ENCODE assay signal across 2 cellular contexts in the genomic region with DNA sequence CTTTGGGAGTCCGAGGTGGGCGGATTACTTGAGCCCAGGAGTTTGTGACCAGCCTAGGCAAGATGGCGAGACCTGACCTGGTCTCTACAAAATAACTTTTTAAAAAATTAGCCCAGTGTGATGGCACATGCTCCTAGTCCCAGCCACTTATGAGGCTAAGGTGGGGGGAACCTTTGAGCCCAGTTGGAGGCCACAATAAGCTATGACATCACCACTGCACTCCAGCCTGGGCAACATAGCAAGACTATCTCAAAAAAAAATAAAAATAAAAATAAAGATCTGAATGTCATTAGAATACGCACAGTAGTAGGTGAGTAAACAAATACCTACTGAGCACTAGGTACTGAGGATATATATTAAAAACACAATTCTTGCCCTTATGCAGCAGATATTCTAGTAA.
A peak's percentile ranks its signal among the peaks of the same experiment; 100 is the strongest.
TF ChIP-seq lines count a peak whose summit lies in the region.

No MANE protein-coding gene starts in this region.

TF ChIP-seq in K562, 482 proteins besides CTCF, POLR2A, EP300 and RAD21:
- TF ChIP-seq MEIS2 (IDR thresholded peaks at IDR 0.05; ENCODE audit: partially characterized antibody) = no peak
- TF ChIP-seq ZNF354B (CRISPR knock-in tag; IDR thresholded peaks at IDR 0.05) = no peak
- peak; percentile 65; the same call in 1 of the 2 replicates for TF ChIP-seq ATF7 (IDR thresholded peaks at IDR 0.05)
- peak; percentile 64 for TF ChIP-seq ATF3 (IDR thresholded peaks at IDR 0.05)
- no peak for TF ChIP-seq ATF3 (CRISPR knock-in tag; conservative IDR thresholded peaks at IDR 0.05)
- peak; percentile 43; the same call in 1 of the 2 replicates for TF ChIP-seq BCOR (IDR thresholded peaks at IDR 0.05)
- TF ChIP-seq RBM25 (IDR thresholded peaks at IDR 0.05; ENCODE audit: low read depth, low read length, severe bottlenecking) = peak; percentile 37
- peak; percentile 90 for TF ChIP-seq ZNF121 (CRISPR knock-in tag; conservative IDR thresholded peaks at IDR 0.05)

TF ChIP-seq in liver, 16 proteins besides CTCF, POLR2A, EP300 and RAD21:
- TF ChIP-seq GABPA (IDR thresholded peaks at IDR 0.05 in 1 of 2, conservative IDR thresholded peaks at IDR 0.05 in 1 of 2) (no peak), YY1 (IDR thresholded peaks at IDR 0.05) (no peak), TAF1 (conservative IDR thresholded peaks at IDR 0.05) (no peak), SP1 (IDR thresholded peaks at IDR 0.05) (no peak), HNF4A (conservative IDR thresholded peaks at IDR 0.05) (no peak), MAX (IDR thresholded peaks at IDR 0.05) (no peak), NR2F2 (IDR thresholded peaks at IDR 0.05) (no peak), ATF3 (IDR thresholded peaks at IDR 0.05) (no peak), EGR1 (IDR thresholded peaks at IDR 0.05; ENCODE audit: low read depth in 2 of 2) (no peak)
- TF ChIP-seq, protein P1, sequence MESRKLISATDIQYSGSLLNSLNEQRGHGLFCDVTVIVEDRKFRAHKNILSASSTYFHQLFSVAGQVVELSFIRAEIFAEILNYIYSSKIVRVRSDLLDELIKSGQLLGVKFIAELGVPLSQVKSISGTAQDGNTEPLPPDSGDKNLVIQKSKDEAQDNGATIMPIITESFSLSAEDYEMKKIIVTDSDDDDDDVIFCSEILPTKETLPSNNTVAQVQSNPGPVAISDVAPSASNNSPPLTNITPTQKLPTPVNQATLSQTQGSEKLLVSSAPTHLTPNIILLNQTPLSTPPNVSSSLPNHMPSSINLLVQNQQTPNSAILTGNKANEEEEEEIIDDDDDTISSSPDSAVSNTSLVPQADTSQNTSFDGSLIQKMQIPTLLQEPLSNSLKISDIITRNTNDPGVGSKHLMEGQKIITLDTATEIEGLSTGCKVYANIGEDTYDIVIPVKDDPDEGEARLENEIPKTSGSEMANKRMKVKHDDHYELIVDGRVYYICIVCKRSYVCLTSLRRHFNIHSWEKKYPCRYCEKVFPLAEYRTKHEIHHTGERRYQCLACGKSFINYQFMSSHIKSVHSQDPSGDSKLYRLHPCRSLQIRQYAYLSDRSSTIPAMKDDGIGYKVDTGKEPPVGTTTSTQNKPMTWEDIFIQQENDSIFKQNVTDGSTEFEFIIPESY (IDR thresholded peaks at IDR 0.05) = no peak
